In genomic region chr15:78914027-78914764, GRCh38 we compare ENCODE assay signal across 9 cellular contexts. TPM values are rescaled to one million over a fixed set of nuclear protein-coding genes. Genes with fewer than 3 reads are reported as not detected.
DNase-seq lines count a peak whose midpoint lies in the region; ATAC-seq, FAIRE-seq and TF ChIP-seq lines count a peak whose summit lies in the region.
"Had no signal": no experiment of that assay in that cellular context is flagged by ENCODE, and none has a peak within 500 bp of the region (broad histone marks: within the 10 kb centered on the region; RNA-seq: fewer than 3 reads in every experiment).

No MANE protein-coding gene starts in this region.

- TF ChIP-seq RAD21 in GM12878 (IDR thresholded peaks at IDR 0.05; ENCODE audit: insufficient read depth, low read depth, low read length) = peak; percentile 36; the same call in 1 of the 2 replicates

- H3K9me3 ChIP-seq in GM12878 (replicated peaks; ENCODE audit: control insufficient read depth, insufficient read depth, low read length) (no peaks in the 10 kb centered on the region), keratinocyte (ENCODE audit: control insufficient read depth, low read depth, low read length) (no peaks in the 10 kb centered on the region), subcutaneous abdominal adipose tissue (ENCODE audit: control insufficient read depth in 5 of 5, low read length in 5 of 5) (no peaks in the 10 kb centered on the region)
- H3K9me3 ChIP-seq in effector memory CD4-positive, alpha-beta T cell (ENCODE audit: control insufficient read depth, low read length) = no peaks in the 10 kb centered on the region

- CTCF ChIA-PET in GM12878 (lab: Yijun Ruan, JAX) = interaction anchor here (0.6 to 10.8 kb wide), 10 partner anchors 28 to 270 kb away, joined by 3 to 117 read pairs (median 4); no protein-coding TSS in a partner anchor

- H3K4me2 ChIP-seq in GM12878 (ENCODE audit: control insufficient read depth, insufficient read depth) = no peak overlapping the region
- H3K4me2 ChIP-seq in keratinocyte (ENCODE audit: control insufficient read depth, extremely low read depth, insufficient read depth, low read depth, low read length) = no peak overlapping the region

- peak; percentile 56 for TF ChIP-seq CTCF in HFF-Myc (IDR thresholded peaks at IDR 0.05; ENCODE audit: low read depth, low read length, missing control alignments)
- peak; percentile 20 to 42 (median 22); a peak in 3 of 6 replicates for TF ChIP-seq CTCF in GM12878 (IDR thresholded peaks at IDR 0.05 in 2 of 3, conservative IDR thresholded peaks at IDR 0.05 in 1 of 3; ENCODE audit: control insufficient read depth in 2 of 3, extremely low read depth in 1 of 3, insufficient read depth in 1 of 3, low read depth in 3 of 3, low read length in 3 of 3)
- peak; percentile 69 to 82 (median 70) for TF ChIP-seq CTCF in keratinocyte (optimal IDR thresholded peaks at IDR 0.05 in 1 of 3, IDR thresholded peaks at IDR 0.05 in 1 of 3, conservative IDR thresholded peaks at IDR 0.05 in 1 of 3; ENCODE audit: extremely low read depth in 1 of 3, insufficient read depth in 2 of 3, low read length in 3 of 3)

- no peaks in the 10 kb centered on the region for H3K79me2 ChIP-seq in GM12878 (ENCODE audit: control insufficient read depth, insufficient read depth, low read length)
- no peaks in the 10 kb centered on the region for H3K79me2 ChIP-seq in keratinocyte (ENCODE audit: control insufficient read depth, insufficient read depth, low read length)

- peaks cover 4% of the 10 kb centered on the region for H3K9me1 ChIP-seq in keratinocyte (ENCODE audit: control insufficient read depth, extremely low read depth, insufficient read depth, low read length)

- no peak for DNase-seq in HFF-Myc (ENCODE audit: extremely low read depth, low read depth)
- DNase-seq in GM12878 (ENCODE audit: low read depth, low spot score) = no peak
- DNase-seq in keratinocyte (ENCODE audit: low read depth, low spot score) = no peak
- no peak for DNase-seq in D341Med (ENCODE audit: low spot score)
- no peak for DNase-seq in effector memory CD4-positive, alpha-beta T cell
- DNase-seq in RCC 7860 (ENCODE audit: low spot score) = no peak
- DNase-seq: cerebellar nuclear complex; stimulated activated CD4-positive, alpha-beta T cell treated with anti-CD3 and anti-CD28 coated beads, Interleukin-2, amount 100 ng/mL, for 24 hours had no signal

- no peak for TF ChIP-seq POLR2A in GM12878 (IDR thresholded peaks at IDR 0.05; ENCODE audit: low read depth, low read length)

- H3K4me1 ChIP-seq in GM12878 (ENCODE audit: control insufficient read depth, insufficient read depth, low read length) = peaks cover 4% of the 10 kb centered on the region; the same call in 1 of the 2 replicates
- H3K4me1 ChIP-seq in keratinocyte (ENCODE audit: control insufficient read depth, extremely low read depth, insufficient read depth, low read length) = peaks cover 23% of the 10 kb centered on the region
- H3K4me1 ChIP-seq in subcutaneous abdominal adipose tissue (ENCODE audit: control insufficient read depth in 5 of 5, insufficient read depth in 5 of 5, low read length in 5 of 5) = peaks cover 12 to 36% (median 32%) of the 10 kb centered on the region in 5 donors
- H3K4me1 ChIP-seq in effector memory CD4-positive, alpha-beta T cell (ENCODE audit: control insufficient read depth, insufficient read depth, low read length, poor library complexity, severe bottlenecking) = no peaks in the 10 kb centered on the region

- 86% methylated on average over 13 of the region's 13 CpGs for WGBS in GM12878 (ENCODE audit: insufficient coverage, insufficient replicate concordance, low lambda C conversion rate, missing lambda C conversion rate)

- RAD21 ChIA-PET in GM12878 (lab: Charles Lee; ENCODE audit: unreplicated experiment) = interaction anchor here (1.0 to 2.8 kb wide), 2 partner anchors 53 to 65 kb away, joined by 3 to 9 read pairs; no protein-coding TSS in a partner anchor

- H3K27me3 ChIP-seq in GM12878 (replicated peaks in 1 of 2; ENCODE audit: control insufficient read depth in 2 of 2, insufficient read depth in 2 of 2, low read length in 1 of 2) (no peaks in the 10 kb centered on the region), keratinocyte (ENCODE audit: control insufficient read depth, extremely low read depth, insufficient read depth, low read length) (no peaks in the 10 kb centered on the region), subcutaneous abdominal adipose tissue (ENCODE audit: control insufficient read depth in 5 of 5, insufficient read depth in 4 of 5, low read length in 5 of 5) (no peaks in the 10 kb centered on the region)
- no peaks in the 10 kb centered on the region for H3K27me3 ChIP-seq in effector memory CD4-positive, alpha-beta T cell (replicated peaks; ENCODE audit: control insufficient read depth, insufficient read depth, low read length, poor library complexity, severe bottlenecking)

- H4K20me1 ChIP-seq in GM12878 (ENCODE audit: control insufficient read depth, insufficient read depth) (no peaks in the 10 kb centered on the region), keratinocyte (ENCODE audit: control insufficient read depth, extremely low read depth, insufficient read depth, low read length) (no peaks in the 10 kb centered on the region)

- intact Hi-C loops in GM12878 (cut with micrococcal nuclease; ENCODE audit: unreplicated experiment) = loop anchor here (5.0 kb wide), 1 partner anchor 113 kb away; no protein-coding TSS in a partner anchor

- dilution Hi-C loops in keratinocyte (cut with MboI; ENCODE audit: extremely low pct_ligation_motif_present, low sequenced_read_pairs) = no loop called here

- no peak overlapping the region for H3K27ac ChIP-seq in GM12878 (ENCODE audit: control insufficient read depth, insufficient read depth)
- no peak overlapping the region for H3K27ac ChIP-seq in keratinocyte (ENCODE audit: control insufficient read depth, insufficient read depth, low read length)
- H3K27ac ChIP-seq in subcutaneous abdominal adipose tissue (ENCODE audit: low read depth, low read length) = peak overlapping the region; percentile 61
- no peak overlapping the region for H3K27ac ChIP-seq in effector memory CD4-positive, alpha-beta T cell (ENCODE audit: insufficient read depth, low read length, poor library complexity, severe bottlenecking)

- no TSS peak for BruUV-seq in GM12878 (replicated peaks; lab: Mats Ljungman, UMichigan)

- SMC1A ChIA-PET in GM12878 (lab: Charles Lee; ENCODE audit: uncharacterized antibody, unreplicated experiment) = interaction anchor here (1.0 to 10.3 kb wide), 4 partner anchors 11 to 255 kb away, joined by 3 to 91 read pairs (median 9); no protein-coding TSS in a partner anchor

- H3K4me3 ChIP-seq in HFF-Myc (replicated peaks; ENCODE audit: low read depth, low read length) = no peak overlapping the region
- H3K4me3 ChIP-seq in GM12878 = no peak overlapping the region
- H3K4me3 ChIP-seq in keratinocyte (ENCODE audit: control insufficient read depth in 2 of 3, extremely low read depth in 1 of 3, insufficient read depth in 2 of 3, low read depth in 1 of 3, low read length in 3 of 3) = no peak overlapping the region
- no peak overlapping the region for H3K4me3 ChIP-seq in subcutaneous abdominal adipose tissue (ENCODE audit: low read depth in 1 of 5, low read length in 5 of 5)
- no peak overlapping the region for H3K4me3 ChIP-seq in effector memory CD4-positive, alpha-beta T cell (ENCODE audit: insufficient read depth, low read depth, low read length, poor library complexity, severe bottlenecking)

- POLR2A ChIA-PET in GM12878 (lab: Charles Lee) = no interaction called here

- FAIRE-seq in GM12878 (lab: Jason Lieb, UNC) (no peak), keratinocyte (lab: Jason Lieb, UNC) (no peak), RCC 7860 (lab: Jason Lieb, UNC) (no peak)

- H2AFZ ChIP-seq in GM12878 (ENCODE audit: control insufficient read depth, low read depth, low read length) (no peak overlapping the region), keratinocyte (ENCODE audit: control insufficient read depth, low read length) (no peak overlapping the region)

- ATAC-seq in GM12878 = no peak

- H3K36me3 ChIP-seq in GM12878 (ENCODE audit: control insufficient read depth in 2 of 2, insufficient read depth in 2 of 2, low read length in 1 of 2) (peaks cover 3 to 6% of the 10 kb centered on the region in 2 experiments; a peak in 3 of 4 replicates), keratinocyte (ENCODE audit: control insufficient read depth in 2 of 2, extremely low read depth in 1 of 2, insufficient read depth in 2 of 2, low read length in 2 of 2) (peaks cover 9 to 19% of the 10 kb centered on the region in 2 experiments), subcutaneous abdominal adipose tissue (ENCODE audit: control insufficient read depth in 5 of 5, insufficient read depth in 5 of 5, low read length in 5 of 5) (peaks cover 13 to 57% (median 43%) of the 10 kb centered on the region in 5 donors)
- peaks cover 23% of the 10 kb centered on the region for H3K36me3 ChIP-seq in effector memory CD4-positive, alpha-beta T cell (ENCODE audit: control insufficient read depth, insufficient read depth, low read length)

- H3K9ac ChIP-seq in GM12878 (ENCODE audit: control insufficient read depth, insufficient read depth, low read length) (no peak overlapping the region), keratinocyte (ENCODE audit: control insufficient read depth, extremely low read depth, insufficient read depth, low read length) (no peak overlapping the region), subcutaneous abdominal adipose tissue (ENCODE audit: low read length in 5 of 5) (peak overlapping the region in 1 of 5 donors; percentile 24)

- in situ Hi-C loops in GM12878 (cut with MboI) = loop anchor here (5.0 kb wide), 1 partner anchor 268 kb away; no protein-coding TSS in a partner anchor

- TF ChIP-seq EP300 in GM12878 (IDR thresholded peaks at IDR 0.05; ENCODE audit: borderline replicate concordance in 1 of 2, control insufficient read depth in 1 of 2, low read depth in 2 of 2, low read length in 2 of 2) = no peak

RNA-seq across cellular contexts. Expression of gene CTSH, which starts 30.6 kb away (rescaled TPM):
- total RNA-seq in GM12878 (2013; cell fraction: nucleolus; rRNA removed) = 537 and 552 TPM in 2 replicates
- total RNA-seq in GM12878 (2014; rRNA removed) (978 and 1,037 TPM in 2 replicates), GM12878 (2014; rRNA removed; fragmentation: Illumina TruSeq; extraction: Trizol) (431 and 454 TPM in 2 replicates), GM12878 (2021) (510 and 512 TPM in 2 replicates)
- 365 TPM for polyA plus RNA-seq in GM12878 (2011; ENCODE audit: low read depth)
- polyA plus RNA-seq in GM12878 (2011; rRNA removed) (1,085 and 1,212 TPM in 2 replicates), GM12878 (2014; fragmentation: Illumina TruSeq; extraction: Trizol) (738 and 761 TPM in 2 replicates), GM12878 (2014; fragmentation: Nextera tagmentation; extraction: Ambion mirVana) (10 to 100 TPM; 30.2 to 88.2 TPM), GM12878 (2014; rRNA removed) (983 and 1,098 TPM in 2 replicates), GM12878 (2016; fragmentation: Nextera tagmentation; extraction: Ambion mirVana) (100 to 1,000 TPM; 505 to 526 TPM), keratinocyte (23.0 to 38.4 TPM (median 26.6 TPM) in 3 replicates)
- 1,125 and 1,816 TPM in 2 replicates for polyA plus RNA-seq in GM12878 (2011; cell fraction: cytosol; rRNA removed)
- 2,323 and 2,526 TPM in 2 replicates for polyA plus RNA-seq in GM12878 (2011; cell fraction: nucleus; rRNA removed)
- polyA plus RNA-seq in GM12878 (2012) = 535 and 663 TPM in 2 replicates
- 591 and 663 TPM in 2 replicates for polyA minus RNA-seq in GM12878 (2011; rRNA and poly(A)+ RNA removed)
- polyA minus RNA-seq in GM12878 (2011; cell fraction: cytosol; rRNA and poly(A)+ RNA removed) = 223 and 239 TPM in 2 replicates
- polyA minus RNA-seq in GM12878 (2011; cell fraction: nucleus; rRNA and poly(A)+ RNA removed) = 381 and 500 TPM in 2 replicates
- polyA plus RNA-seq in keratinocyte (2011; ENCODE audit: low read depth) = 19.2 TPM
- 16.9 and 21.8 TPM in 2 replicates for polyA plus RNA-seq in keratinocyte (2011; cell fraction: cytosol; rRNA removed)
- polyA plus RNA-seq in keratinocyte (2011; cell fraction: nucleus; rRNA removed) = 21.7 and 25.2 TPM in 2 replicates
- 19.7 and 38.2 TPM in 2 replicates for polyA plus RNA-seq in keratinocyte (2012; ENCODE audit: low replicate concordance)
- polyA minus RNA-seq in keratinocyte = 3.8 to 12.0 TPM (median 11.4 TPM) in 3 replicates
- polyA minus RNA-seq in keratinocyte (2011; cell fraction: cytosol; rRNA and poly(A)+ RNA removed) = 6.3 TPM
- polyA minus RNA-seq in keratinocyte (2011; cell fraction: nucleus; rRNA and poly(A)+ RNA removed) = 11.0 and 12.3 TPM in 2 replicates

RNA-seq across cellular contexts. Expression of gene MORF4L1, which starts 41.5 kb away (rescaled TPM):
- total RNA-seq in GM12878 (2013; cell fraction: nucleolus; rRNA removed) = 189 and 192 TPM in 2 replicates
- total RNA-seq in GM12878 (2014; rRNA removed) (113 and 132 TPM in 2 replicates), GM12878 (2014; rRNA removed; fragmentation: Illumina TruSeq; extraction: Trizol) (183 and 189 TPM in 2 replicates), GM12878 (2021) (227 and 245 TPM in 2 replicates)
- 210 TPM for polyA plus RNA-seq in GM12878 (2011; ENCODE audit: low read depth)
- polyA plus RNA-seq in GM12878 (2011; rRNA removed) (356 and 537 TPM in 2 replicates), GM12878 (2014; fragmentation: Illumina TruSeq; extraction: Trizol) (636 and 940 TPM in 2 replicates), GM12878 (2014; fragmentation: Nextera tagmentation; extraction: Ambion mirVana) (100 to 1,000 TPM; 230 to 403 TPM), GM12878 (2014; rRNA removed) (325 and 426 TPM in 2 replicates), GM12878 (2016; fragmentation: Nextera tagmentation; extraction: Ambion mirVana) (100 to 1,000 TPM; 184 to 198 TPM), keratinocyte (163 to 293 TPM (median 281 TPM) in 3 replicates)
- polyA plus RNA-seq in GM12878 (2011; cell fraction: cytosol; rRNA removed) = 120 and 179 TPM in 2 replicates
- 98.5 and 126 TPM in 2 replicates for polyA plus RNA-seq in GM12878 (2011; cell fraction: nucleus; rRNA removed)
- 241 and 341 TPM in 2 replicates for polyA plus RNA-seq in GM12878 (2012)
- polyA minus RNA-seq in GM12878 (2011; rRNA and poly(A)+ RNA removed) = 76.0 and 104 TPM in 2 replicates
- polyA minus RNA-seq in GM12878 (2011; cell fraction: cytosol; rRNA and poly(A)+ RNA removed) = 52.9 and 57.2 TPM in 2 replicates
- 41.2 and 59.2 TPM in 2 replicates for polyA minus RNA-seq in GM12878 (2011; cell fraction: nucleus; rRNA and poly(A)+ RNA removed)
- polyA plus RNA-seq in keratinocyte (2011; ENCODE audit: low read depth) = 283 TPM
- 231 and 274 TPM in 2 replicates for polyA plus RNA-seq in keratinocyte (2011; cell fraction: cytosol; rRNA removed)
- polyA plus RNA-seq in keratinocyte (2011; cell fraction: nucleus; rRNA removed) = 114 and 151 TPM in 2 replicates
- polyA plus RNA-seq in keratinocyte (2012; ENCODE audit: low replicate concordance) = 194 and 269 TPM in 2 replicates
- polyA minus RNA-seq in keratinocyte = 26.2 to 85.8 TPM (median 49.6 TPM) in 3 replicates
- polyA minus RNA-seq in keratinocyte (2011; cell fraction: cytosol; rRNA and poly(A)+ RNA removed) = 60.4 TPM
- 30.8 and 66.9 TPM in 2 replicates for polyA minus RNA-seq in keratinocyte (2011; cell fraction: nucleus; rRNA and poly(A)+ RNA removed)
